In genomic region chr6:117352466-117353081, GRCh38 we compare ENCODE assay signal across 8 cellular contexts.
DNase-seq lines count a peak whose midpoint lies in the region; ATAC-seq and TF ChIP-seq lines count a peak whose summit lies in the region.

No MANE protein-coding gene starts in this region.

- H3K36me3 ChIP-seq in A673 (ENCODE audit: insufficient read depth, low read length, poor library complexity, severe bottlenecking): no peaks in the 10 kb centered on the region
- no peaks in the 10 kb centered on the region for H3K36me3 ChIP-seq in osteoblast (ENCODE audit: insufficient read depth, low read length)

- no peak overlapping the region for H3K27ac ChIP-seq in A673 (ENCODE audit: low read depth, low read length, poor library complexity, severe bottlenecking)
- no peak overlapping the region for H3K27ac ChIP-seq in osteoblast (ENCODE audit: low read depth, low read length)

- no peaks in the 10 kb centered on the region for H3K9me3 Mint-ChIP-seq in activated T-cell treated with anti-CD3 and anti-CD28 coated beads, Interleukin-2, amount 50 U/mL, for 4 hours

- peak overlapping the region; percentile 84 for H2AFZ ChIP-seq in osteoblast (ENCODE audit: low read length)

- TF ChIP-seq CTCF in A673 (conservative IDR thresholded peaks at IDR 0.05; ENCODE audit: low read depth, low read length) (peak; percentile 45; the same call in 1 of the 2 replicates), osteoblast (IDR thresholded peaks at IDR 0.05; ENCODE audit: extremely low read depth, low read depth, low read length) (peak; percentile 45), GM20000 (IDR thresholded peaks at IDR 0.05; ENCODE audit: extremely low read depth, missing control alignments) (no peak)

- CTCF ChIA-PET in A673 (lab: Charles Lee): no interaction called here

- H3K36me3 Mint-ChIP-seq in activated T-cell treated with anti-CD3 and anti-CD28 coated beads, Interleukin-2, amount 50 U/mL, for 4 hours (ENCODE audit: insufficient read depth): no peaks in the 10 kb centered on the region

- no TSS peak for BruUV-seq in A673 (replicated peaks; lab: Mats Ljungman, UMichigan)

- no peaks in the 10 kb centered on the region for H3K4me1 ChIP-seq in A673 (ENCODE audit: insufficient read depth, low read length, poor library complexity, severe bottlenecking)
- H3K4me1 ChIP-seq in osteoblast (ENCODE audit: insufficient read depth, low read length): no peaks in the 10 kb centered on the region

- H3K4me1 Mint-ChIP-seq in activated T-cell treated with anti-CD3 and anti-CD28 coated beads, Interleukin-2, amount 50 U/mL, for 4 hours (ENCODE audit: low read depth): no peaks in the 10 kb centered on the region

- H3K9me3 ChIP-seq in A673 (ENCODE audit: low read depth, low read length, poor library complexity, severe bottlenecking) (no peaks in the 10 kb centered on the region), osteoblast (ENCODE audit: low read depth, low read length) (no peaks in the 10 kb centered on the region)

- H3K4me3 Mint-ChIP-seq in activated T-cell treated with anti-CD3 and anti-CD28 coated beads, Interleukin-2, amount 50 U/mL, for 4 hours: no peak overlapping the region

- H3K4me3 ChIP-seq in A673 (ENCODE audit: low read depth, low read length, poor library complexity, severe bottlenecking) (no peak overlapping the region), osteoblast (ENCODE audit: insufficient read depth, low read length) (no peak overlapping the region)

- ATAC-seq in GM18517 (IDR thresholded peaks at IDR 0.05; ENCODE audit: unreplicated experiment) (peak; percentile 81), HG03521 (IDR thresholded peaks at IDR 0.05; ENCODE audit: unreplicated experiment) (peak; percentile 51)
- no peak for ATAC-seq in activated T-cell treated with anti-CD3 and anti-CD28 coated beads, Interleukin-2, amount 50 U/mL, for 4 hours

- no peaks in the 10 kb centered on the region for H3K79me2 ChIP-seq in osteoblast (ENCODE audit: insufficient read depth, low read length)

- peaks cover 2% of the 10 kb centered on the region for H3K27me3 Mint-ChIP-seq in activated T-cell treated with anti-CD3 and anti-CD28 coated beads, Interleukin-2, amount 50 U/mL, for 4 hours (ENCODE audit: low read depth)

- H3K4me2 ChIP-seq in osteoblast (ENCODE audit: insufficient read depth, low read length): peak overlapping the region; percentile 23

- H4K20me1 ChIP-seq in osteoblast (ENCODE audit: insufficient read depth, low read length): no peaks in the 10 kb centered on the region

- intact Hi-C loops in A673 (cut with micrococcal nuclease; ENCODE audit: unreplicated experiment): no loop called here

- peak; percentile 1 for DNase-seq in A673 (ENCODE audit: low spot score)
- DNase-seq in astrocyte of the hippocampus (ENCODE audit: low read depth, low spot score): peak; percentile 44
- DNase-seq in osteoblast (ENCODE audit: insufficient read length, low spot score, missing footprints): peak; percentile 17
- DNase-seq in GM20000 (ENCODE audit: low spot score): no peak
- no peak for DNase-seq in activated T-cell treated with anti-CD3 and anti-CD28 coated beads, Interleukin-2, amount 50 U/mL, for 4 hours
- no peak for DNase-seq in NCI-H82 treated with DMSO at 0.1 percent for 48 hours (lab: John Stamatoyannopoulos, UW; ENCODE audit: unreplicated experiment)

- H3K27me3 ChIP-seq in A673 (replicated peaks; ENCODE audit: insufficient read depth, low read depth, low read length, poor library complexity): peaks cover 22% of the 10 kb centered on the region
- H3K27me3 ChIP-seq in osteoblast (ENCODE audit: insufficient read depth, low read length): no peaks in the 10 kb centered on the region

- POLR2A ChIA-PET in A673 (lab: Charles Lee; ENCODE audit: low non-redundant PET): no interaction called here

Comparison
In these comparisons a context has a peak if more than half of its experiments do, and no peak if none do; other contexts are left out.
1. DNase-seq: peak in A673 (single experiment), astrocyte of the hippocampus (single experiment) and osteoblast (single experiment); none in GM20000 (single experiment), activated T-cell treated with anti-CD3 and anti-CD28 coated beads, Interleukin-2, amount 50 U/mL, for 4 hours (single experiment) and NCI-H82 treated with DMSO at 0.1 percent for 48 hours (single experiment).
2. ATAC-seq: peak in GM18517 (single experiment) and HG03521 (single experiment); none in activated T-cell treated with anti-CD3 and anti-CD28 coated beads, Interleukin-2, amount 50 U/mL, for 4 hours (0 of 2).